ENCODE assay signal across 15 cellular contexts in the genomic region with DNA sequence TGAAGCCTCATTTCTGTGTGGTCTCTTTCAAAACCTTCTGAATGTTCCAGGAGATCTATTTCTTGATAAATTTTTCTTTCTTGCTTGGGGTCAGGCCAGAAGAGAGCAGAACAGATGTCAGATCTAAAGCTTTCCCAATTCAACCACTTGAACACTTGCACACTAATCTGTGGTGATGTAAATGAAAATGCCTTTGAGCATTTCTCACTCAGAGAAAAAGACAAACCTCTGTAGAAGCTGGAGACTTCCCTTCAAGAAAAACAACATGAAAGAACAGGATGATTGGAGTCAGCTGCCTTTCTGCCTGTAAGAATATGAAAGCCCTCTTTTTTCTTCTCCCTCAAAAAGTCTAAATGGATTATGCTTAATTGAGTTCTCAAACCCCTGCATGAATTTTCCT. TPM values are rescaled to one million over a fixed set of nuclear protein-coding genes. Genes with fewer than 3 reads are reported as not detected.
A peak's percentile ranks its signal among the peaks of the same experiment; 100 is the strongest.
DNase-seq lines count a peak whose midpoint lies in the region; ATAC-seq, FAIRE-seq and TF ChIP-seq lines count a peak whose summit lies in the region.
"Had no signal": no experiment of that assay in that cellular context is flagged by ENCODE, and none has a peak within 500 bp of the region (broad histone marks: within the 10 kb centered on the region; RNA-seq: fewer than 3 reads in every experiment).

No MANE protein-coding gene starts in this region.

- H3K36me3 ChIP-seq in HEK293 (ENCODE audit: control insufficient read depth in 2 of 2, insufficient read depth in 1 of 2, low read length in 2 of 2), result no peaks in the 10 kb centered on the region
- H3K36me3 ChIP-seq in stomach smooth muscle (ENCODE audit: control insufficient read depth in 2 of 2, insufficient read depth in 2 of 2, low read length in 2 of 2), result no peaks in the 10 kb centered on the region
- H3K36me3 ChIP-seq: adrenal gland, lower lobe of right lung had no signal

- H3K4me3 ChIP-seq in HEK293 (ENCODE audit: low read depth, low read length) (no peak overlapping the region), stomach smooth muscle (ENCODE audit: low read length in 2 of 2) (no peak overlapping the region)
- H3K4me3 ChIP-seq: adrenal gland, lower lobe of right lung had no signal

- TF ChIP-seq CTCF in HEK293 (tag by site-specific recombination; IDR thresholded peaks at IDR 0.05) (no peak), omental fat pad (IDR thresholded peaks at IDR 0.05) (no peak), D721Med (IDR thresholded peaks at IDR 0.05; ENCODE audit: insufficient read depth, missing control alignments) (no peak)

- no peak for ATAC-seq in omental fat pad (ENCODE audit: low FRiP score)

- FAIRE-seq in D721Med (lab: Jason Lieb, UNC), result no peak
- FAIRE-seq: small intestine had no signal

- no peak overlapping the region for H3K9ac ChIP-seq in stomach smooth muscle (ENCODE audit: low read length in 2 of 2)

- POLR2A ChIA-PET in HEK293 (lab: Yijun Ruan, JAX), result interaction anchor here (0.7 kb wide), 1 partner anchor 121 kb away, joined by 3 read pairs; no protein-coding TSS in a partner anchor

- H3K27me3 ChIP-seq in stomach smooth muscle (ENCODE audit: control insufficient read depth in 1 of 2, insufficient read depth in 2 of 2, low read length in 2 of 2), result no peaks in the 10 kb centered on the region
- H3K27me3 ChIP-seq: adrenal gland had no signal

- H3K9me3 ChIP-seq in HEK293 (ENCODE audit: control insufficient read depth, insufficient read depth, low read depth, low read length) (no peaks in the 10 kb centered on the region), stomach smooth muscle (ENCODE audit: control insufficient read depth in 2 of 2, low read length in 2 of 2) (no peaks in the 10 kb centered on the region)
- H3K9me3 ChIP-seq: adrenal gland, lower lobe of right lung had no signal

- H3K27ac ChIP-seq in HEK293 (ENCODE audit: extremely low read depth, low read depth, low read length) (no peak overlapping the region), stomach smooth muscle (ENCODE audit: low read length) (peak overlapping the region; percentile 93)

- peaks cover 6% of the 10 kb centered on the region for H3K4me1 ChIP-seq in HEK293 (ENCODE audit: control insufficient read depth, insufficient read depth, low read length)
- H3K4me1 ChIP-seq in stomach smooth muscle (ENCODE audit: control insufficient read depth, insufficient read depth, low read length), result peaks cover 57% of the 10 kb centered on the region

- CTCF ChIA-PET in HEK293 (lab: Yijun Ruan, JAX), result interaction anchor here (0.6 to 1.6 kb wide), 2 partner anchors 27 to 61 kb away, joined by 4 read pairs; no protein-coding TSS in a partner anchor

- DNase-seq in astrocyte of the hippocampus (ENCODE audit: low read depth, low spot score) (peak; percentile 51), iris pigment epithelial cell (ENCODE audit: low read depth) (peak; percentile 93), omental fat pad (ENCODE audit: low spot score) (no peak), NCI-H2171 (lab: John Stamatoyannopoulos, UW) (no peak), middle frontal gyrus (ENCODE audit: extremely low spot score, low spot score) (no peak), D721Med (ENCODE audit: insufficient read length, low spot score) (no peak)
- DNase-seq: activated CD4-positive, alpha-beta T cell treated with anti-CD3 and anti-CD28 coated beads, Interleukin-2, amount 50 U/mL, for 4 hours; adrenal gland; erythroblast; KBM-7; lower lobe of right lung; NCI-H446 treated with DMSO at 0.1 percent for 48 hours; small intestine had no signal

TF ChIP-seq in HEK293, 187 proteins besides CTCF, POLR2A, EP300 and RAD21:
- TF ChIP-seq, protein P1, sequence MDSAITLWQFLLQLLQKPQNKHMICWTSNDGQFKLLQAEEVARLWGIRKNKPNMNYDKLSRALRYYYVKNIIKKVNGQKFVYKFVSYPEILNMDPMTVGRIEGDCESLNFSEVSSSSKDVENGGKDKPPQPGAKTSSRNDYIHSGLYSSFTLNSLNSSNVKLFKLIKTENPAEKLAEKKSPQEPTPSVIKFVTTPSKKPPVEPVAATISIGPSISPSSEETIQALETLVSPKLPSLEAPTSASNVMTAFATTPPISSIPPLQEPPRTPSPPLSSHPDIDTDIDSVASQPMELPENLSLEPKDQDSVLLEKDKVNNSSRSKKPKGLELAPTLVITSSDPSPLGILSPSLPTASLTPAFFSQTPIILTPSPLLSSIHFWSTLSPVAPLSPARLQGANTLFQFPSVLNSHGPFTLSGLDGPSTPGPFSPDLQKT (IDR thresholded peaks at IDR 0.05; ENCODE audit: borderline replicate concordance, low read depth, low read length), result no peak
- TF ChIP-seq ZNF768 (tag by site-specific recombination; IDR thresholded peaks at IDR 0.05), result no peak
- TF ChIP-seq ZNF148 (tag by site-specific recombination; IDR thresholded peaks at IDR 0.05; ENCODE audit: borderline replicate concordance), result no peak
- peak; percentile 71 for TF ChIP-seq PRDM6 (tag by site-specific recombination; IDR thresholded peaks at IDR 0.05)
TF ChIP-seq in HEK293: peak in this region for 1.

RNA-seq across cellular contexts. Expression of gene IGFBP7, which starts 11.2 kb away (rescaled TPM):
- 1,000 to 10,000 TPM in 1 of 4 donors, 100 to 1,000 TPM in 3; 515 to 1,168 (median 594) TPM for total RNA-seq in omental fat pad

Comparison
In these comparisons a context has a peak if more than half of its experiments do, and no peak if none do; other contexts are left out.
1. DNase-seq: peak in astrocyte of the hippocampus (single experiment) and iris pigment epithelial cell (single experiment); none in omental fat pad (single experiment), NCI-H2171 (single experiment), middle frontal gyrus (single experiment) and D721Med (single experiment).